ENCODE assay signal across 14 cellular contexts in the genomic region with DNA sequence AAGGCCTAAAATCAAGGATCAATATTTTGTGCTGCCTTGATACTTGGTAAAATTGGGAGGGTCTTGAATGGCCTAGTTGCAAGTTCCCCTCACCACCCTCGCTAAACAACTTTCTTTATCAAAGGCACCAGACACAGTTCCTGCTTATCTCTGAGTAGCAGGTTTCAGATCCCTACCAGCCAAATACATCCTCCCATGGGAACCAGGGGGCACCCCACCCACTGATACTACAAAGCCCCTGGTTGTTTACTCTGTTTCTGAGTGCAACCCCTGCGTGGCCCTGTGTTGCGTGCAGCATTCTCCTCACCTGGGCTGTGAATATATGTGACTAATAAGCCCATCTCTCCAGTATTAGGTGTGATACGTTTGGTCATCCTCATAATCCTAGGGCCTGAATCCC.
DNase-seq lines count a peak whose midpoint lies in the region; ATAC-seq and TF ChIP-seq lines count a peak whose summit lies in the region.
"Had no signal": no experiment of that assay in that cellular context is flagged by ENCODE, and none has a peak within 500 bp of the region (broad histone marks: within the 10 kb centered on the region; RNA-seq: fewer than 3 reads in every experiment).

No MANE protein-coding gene starts in this region.

- peaks cover 20% of the 10 kb centered on the region for H3K4me1 Mint-ChIP-seq in endodermal cell
- H3K4me1 Mint-ChIP-seq: CD8-positive, alpha-beta memory T cell; IgD-negative memory B cell had no signal

- DNase-seq in CMK (ENCODE audit: low read depth) (peak; percentile 58), OCI-M1 (lab: John Stamatoyannopoulos, UW) (peak; percentile 76), endodermal cell (peak; percentile 53), aorta (no peak), mucosa of descending colon (no peak)
- DNase-seq: BE2C; CD8-positive, alpha-beta memory T cell; DMS53; GF-D8; GM23248; H7 had no signal

- no peak overlapping the region for H3K4me3 Mint-ChIP-seq in endodermal cell
- H3K4me3 Mint-ChIP-seq: CD8-positive, alpha-beta memory T cell; IgD-negative memory B cell had no signal

- no peaks in the 10 kb centered on the region for H3K36me3 Mint-ChIP-seq in endodermal cell (ENCODE audit: low read depth)
- H3K36me3 Mint-ChIP-seq: CD8-positive, alpha-beta memory T cell had no signal

- H3K4me3 ChIP-seq in endodermal cell (ENCODE audit: low read length) (no peak overlapping the region), aorta (ENCODE audit: low read length in 2 of 2) (no peak overlapping the region), mucosa of descending colon (no peak overlapping the region)
- H3K4me3 ChIP-seq: A549, GM23248 had no signal

- H3K27me3 ChIP-seq in endodermal cell (ENCODE audit: control insufficient read depth, insufficient read depth, low read length, poor library complexity, severe bottlenecking): no peaks in the 10 kb centered on the region
- H3K27me3 ChIP-seq in aorta (ENCODE audit: control insufficient read depth in 1 of 2, insufficient read depth in 2 of 2, low read length in 1 of 2): no peaks in the 10 kb centered on the region
- H3K27me3 ChIP-seq: BE2C had no signal

- ATAC-seq in aorta (ENCODE audit: low FRiP score): no peak
- no peak for ATAC-seq in mucosa of descending colon
- no peak for ATAC-seq in HG02981 (IDR thresholded peaks at IDR 0.05; ENCODE audit: unreplicated experiment)
- ATAC-seq: A549 had no signal

- H3K9me3 Mint-ChIP-seq in endodermal cell: peaks cover 2% of the 10 kb centered on the region

- H3K27ac ChIP-seq in endodermal cell (ENCODE audit: low read depth, low read length) (no peak overlapping the region), aorta (ENCODE audit: low read depth in 1 of 2, low read length in 2 of 2) (no peak overlapping the region)
- H3K27ac ChIP-seq: A549, GM23248 had no signal

- H3K27ac Mint-ChIP-seq in endodermal cell: no peak overlapping the region
- H3K27ac Mint-ChIP-seq: CD8-positive, alpha-beta memory T cell; IgD-negative memory B cell had no signal

- no peaks in the 10 kb centered on the region for H3K36me3 ChIP-seq in endodermal cell (ENCODE audit: control insufficient read depth, insufficient read depth, low read length)
- no peaks in the 10 kb centered on the region for H3K36me3 ChIP-seq in aorta (ENCODE audit: control insufficient read depth in 1 of 2, insufficient read depth in 2 of 2, low read length in 1 of 2)
- no peaks in the 10 kb centered on the region for H3K36me3 ChIP-seq in mucosa of descending colon (ENCODE audit: low read depth)
- H3K36me3 ChIP-seq: BE2C had no signal

- TF ChIP-seq CTCF in endodermal cell (conservative IDR thresholded peaks at IDR 0.05) (no peak), mucosa of descending colon (IDR thresholded peaks at IDR 0.05) (no peak)

- no peaks in the 10 kb centered on the region for H3K4me1 ChIP-seq in endodermal cell (ENCODE audit: control insufficient read depth, insufficient read depth, low read length)
- no peaks in the 10 kb centered on the region for H3K4me1 ChIP-seq in aorta (ENCODE audit: control insufficient read depth in 1 of 2, insufficient read depth in 2 of 2, low read length in 2 of 2)
- H3K4me1 ChIP-seq in mucosa of descending colon (ENCODE audit: low read depth): no peaks in the 10 kb centered on the region
- H3K4me1 ChIP-seq: A549, BE2C had no signal

- 80 to 100% methylated on average over 2 to 4 of the region's 4 CpGs for WGBS in endodermal cell (ENCODE audit: insufficient coverage in 1 of 2, insufficient read length in 1 of 2), 2 experiments
- WGBS in aorta, 2 donors: 90 to 92% methylated on average over 4 of the region's 4 CpGs

- intact Hi-C loops in aorta (cut with DNase I) (no loop called here), mucosa of descending colon (cut with DNase I, micrococcal nuclease) (no loop called here)

- H3K9me3 ChIP-seq in endodermal cell (ENCODE audit: control insufficient read depth, low read length) (peaks cover 5% of the 10 kb centered on the region), aorta (ENCODE audit: control insufficient read depth, low read length) (no peaks in the 10 kb centered on the region), mucosa of descending colon (no peaks in the 10 kb centered on the region)
- H3K9me3 ChIP-seq: A549, BE2C had no signal

- no peak overlapping the region for H3K9ac ChIP-seq in endodermal cell (ENCODE audit: extremely low read depth, low read length, poor library complexity, severe bottlenecking)
- H3K9ac ChIP-seq: GM23248 had no signal

- H3K27me3 Mint-ChIP-seq in endodermal cell (ENCODE audit: insufficient read depth): no peaks in the 10 kb centered on the region
- H3K27me3 Mint-ChIP-seq: CD8-positive, alpha-beta memory T cell had no signal

Comparison
In these comparisons a context has a peak if more than half of its experiments do, and no peak if none do; other contexts are left out.
1. DNase-seq: peak in CMK (single experiment), OCI-M1 (single experiment) and endodermal cell (single experiment); none in aorta (0 of 2) and mucosa of descending colon (0 of 3).